In genomic region chr22:28931844-28932561, GRCh38 we compare ENCODE assay signal across 1 cellular context.
TF ChIP-seq lines count a peak whose summit lies in the region.

No MANE protein-coding gene starts in this region.

TF ChIP-seq in HepG2, 621 proteins besides CTCF, POLR2A, EP300 and RAD21 (continued from another document and continues in another):
- no peak for TF ChIP-seq HMGXB4 (CRISPR knock-in tag; IDR thresholded peaks at IDR 0.05; ENCODE audit: borderline replicate concordance in 1 of 2, low read depth in 1 of 2)
- peak; percentile 15; the same call in 1 of the 2 replicates for TF ChIP-seq ATF2 (CRISPR knock-in tag; IDR thresholded peaks at IDR 0.05)
- no peak for TF ChIP-seq ZNF558 (CRISPR knock-in tag; IDR thresholded peaks at IDR 0.05; ENCODE audit: borderline replicate concordance)
- no peak for TF ChIP-seq RORA (CRISPR knock-in tag; IDR thresholded peaks at IDR 0.05)
- TF ChIP-seq ZNF350 (CRISPR knock-in tag; IDR thresholded peaks at IDR 0.05; ENCODE audit: borderline replicate concordance, low read depth) = no peak
- TF ChIP-seq ZMYM3 (CRISPR knock-in tag; IDR thresholded peaks at IDR 0.05) = peak; percentile 48; the same call in 1 of the 2 replicates
- no peak for TF ChIP-seq NBN (conservative IDR thresholded peaks at IDR 0.05)
- TF ChIP-seq TRIM24 (CRISPR knock-in tag; IDR thresholded peaks at IDR 0.05) = no peak
- TF ChIP-seq TAF1 (CRISPR knock-in tag; IDR thresholded peaks at IDR 0.05) = no peak
- no peak for TF ChIP-seq SNRNP70 (IDR thresholded peaks at IDR 0.05; ENCODE audit: low read depth, low read length)
- no peak for TF ChIP-seq ZNF792 (CRISPR knock-in tag; IDR thresholded peaks at IDR 0.05)
- TF ChIP-seq MYNN (CRISPR knock-in tag; IDR thresholded peaks at IDR 0.05; ENCODE audit: low read depth) = no peak
- TF ChIP-seq BCLAF1 (IDR thresholded peaks at IDR 0.05) = no peak
- no peak for TF ChIP-seq PRDM10 (CRISPR knock-in tag; IDR thresholded peaks at IDR 0.05; ENCODE audit: low read depth)
- no peak for TF ChIP-seq ZNF569 (CRISPR knock-in tag; IDR thresholded peaks at IDR 0.05; ENCODE audit: borderline replicate concordance)
- no peak for TF ChIP-seq ZNF883 (CRISPR knock-in tag; IDR thresholded peaks at IDR 0.05; ENCODE audit: not compliant biosample characterization)
- peak; percentile 0; the same call in 1 of the 2 replicates for TF ChIP-seq ERF (CRISPR knock-in tag; IDR thresholded peaks at IDR 0.05)
- peak; percentile 61; the same call in 1 of the 2 replicates for TF ChIP-seq ZNF772 (CRISPR knock-in tag; IDR thresholded peaks at IDR 0.05)
- no peak for TF ChIP-seq FOXJ3 (CRISPR knock-in tag; IDR thresholded peaks at IDR 0.05; ENCODE audit: borderline replicate concordance)
- no peak for TF ChIP-seq ZFP41 (CRISPR knock-in tag; IDR thresholded peaks at IDR 0.05; ENCODE audit: borderline replicate concordance)
- TF ChIP-seq ZNF501 (CRISPR knock-in tag; IDR thresholded peaks at IDR 0.05) = no peak
- TF ChIP-seq RAD51 (IDR thresholded peaks at IDR 0.05; ENCODE audit: borderline replicate concordance) = no peak
- TF ChIP-seq FOXC1 (CRISPR knock-in tag; IDR thresholded peaks at IDR 0.05; ENCODE audit: borderline replicate concordance) = no peak
- TF ChIP-seq TARDBP (CRISPR knock-in tag; IDR thresholded peaks at IDR 0.05) = no peak
- TF ChIP-seq NFIB (CRISPR knock-in tag; IDR thresholded peaks at IDR 0.05; ENCODE audit: borderline replicate concordance) = no peak
- TF ChIP-seq ZBTB26 (CRISPR knock-in tag; IDR thresholded peaks at IDR 0.05; ENCODE audit: borderline replicate concordance) = no peak
- TF ChIP-seq ARHGAP35 (CRISPR knock-in tag; IDR thresholded peaks at IDR 0.05; ENCODE audit: borderline replicate concordance) = no peak
- TF ChIP-seq KLF15 (CRISPR knock-in tag; IDR thresholded peaks at IDR 0.05; ENCODE audit: borderline replicate concordance) = no peak
- no peak for TF ChIP-seq ZNF510 (CRISPR knock-in tag; IDR thresholded peaks at IDR 0.05; ENCODE audit: low read depth)
- TF ChIP-seq MXI1 (IDR thresholded peaks at IDR 0.05; ENCODE audit: borderline replicate concordance, low read depth, low read length) = no peak; the same call in 2 of the 3 replicates
- no peak for TF ChIP-seq ATF1 (CRISPR knock-in tag; IDR thresholded peaks at IDR 0.05)
- TF ChIP-seq ZNF687 (CRISPR knock-in tag; IDR thresholded peaks at IDR 0.05) = 0 out of 2 replicates have a peak, but pooled peaks have one; percentile 12
- no peak for TF ChIP-seq IRF9 (CRISPR knock-in tag; IDR thresholded peaks at IDR 0.05; ENCODE audit: borderline replicate concordance)
- no peak for TF ChIP-seq ZNF570 (CRISPR knock-in tag; IDR thresholded peaks at IDR 0.05; ENCODE audit: borderline replicate concordance)
- no peak for TF ChIP-seq USF2 (IDR thresholded peaks at IDR 0.05; ENCODE audit: low read depth, low read length)
- no peak for TF ChIP-seq USF2 (CRISPR knock-in tag; IDR thresholded peaks at IDR 0.05; ENCODE audit: borderline replicate concordance)
- no peak for TF ChIP-seq ZNF18 (CRISPR knock-in tag; IDR thresholded peaks at IDR 0.05; ENCODE audit: insufficient replicate concordance)
